ENCODE assay signal across 1 cellular context in the genomic region with DNA sequence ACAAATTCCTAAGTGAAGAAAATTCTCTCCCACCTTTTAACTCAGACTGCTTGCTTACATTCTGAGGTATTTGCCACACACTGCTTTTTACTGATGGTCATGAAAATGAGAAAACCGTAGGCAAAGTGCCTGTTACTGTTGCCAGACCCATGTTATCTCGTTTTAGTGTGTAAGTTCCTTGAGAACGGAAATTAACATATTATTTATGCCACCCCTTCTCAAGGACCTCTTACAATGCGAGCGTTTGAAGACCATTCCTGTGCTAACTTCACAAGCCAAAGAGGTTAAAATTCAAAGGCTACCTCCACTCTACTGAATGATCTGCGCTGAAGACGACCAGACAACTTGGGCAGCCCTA.
TF ChIP-seq lines count a peak whose summit lies in the region.

No MANE protein-coding gene starts in this region.

TF ChIP-seq in K562, 482 proteins besides CTCF, POLR2A, EP300 and RAD21:
- TF ChIP-seq SIN3A (IDR thresholded peaks at IDR 0.05; ENCODE audit: borderline replicate concordance in 2 of 2, control insufficient read depth in 1 of 2, low read depth in 2 of 2, low read length in 2 of 2) (no peak), ZNF766 (CRISPR knock-in tag; conservative IDR thresholded peaks at IDR 0.05) (no peak), LEF1 (IDR thresholded peaks at IDR 0.05) (no peak), TRIM28 (IDR thresholded peaks at IDR 0.05) (no peak), SAFB2 (IDR thresholded peaks at IDR 0.05; ENCODE audit: borderline replicate concordance, low read depth, low read length, severe bottlenecking) (no peak), ZNF76 (CRISPR knock-in tag; IDR thresholded peaks at IDR 0.05; ENCODE audit: borderline replicate concordance) (no peak), BMI1 (IDR thresholded peaks at IDR 0.05; ENCODE audit: low read length) (no peak), KLF13 (tag; IDR thresholded peaks at IDR 0.05; ENCODE audit: borderline replicate concordance, low read depth) (no peak), ZNF280B (CRISPR knock-in tag; IDR thresholded peaks at IDR 0.05) (no peak), IFI16 (CRISPR knock-in tag; IDR thresholded peaks at IDR 0.05) (no peak), RBM25 (IDR thresholded peaks at IDR 0.05; ENCODE audit: low read depth, low read length, severe bottlenecking) (no peak), E2F4 (CRISPR knock-in tag; IDR thresholded peaks at IDR 0.05; ENCODE audit: low read depth) (0 out of 2 replicates have a peak, but pooled peaks have one; percentile 30), POU5F1 (IDR thresholded peaks at IDR 0.05; ENCODE audit: borderline replicate concordance, low read depth, low read length, partially characterized antibody) (no peak), YY1 (IDR thresholded peaks at IDR 0.05; ENCODE audit: borderline replicate concordance in 1 of 3, control insufficient read depth in 1 of 3, extremely low read depth in 1 of 3, insufficient read depth in 3 of 3, insufficient read length in 1 of 3, insufficient replicate concordance in 2 of 3, low read depth in 1 of 3, low read length in 2 of 3) (no peak), ESRRB (CRISPR knock-in tag; IDR thresholded peaks at IDR 0.05; ENCODE audit: borderline replicate concordance) (peak; percentile 21; the same call in 1 of the 2 replicates), ZC3H4 (CRISPR knock-in tag; IDR thresholded peaks at IDR 0.05; ENCODE audit: borderline replicate concordance) (no peak), AFF4 (CRISPR knock-in tag; IDR thresholded peaks at IDR 0.05) (0 out of 2 replicates have a peak, but pooled peaks have one; percentile 36), MAFF (IDR thresholded peaks at IDR 0.05; ENCODE audit: low read length) (no peak), NR2C2 (CRISPR knock-in tag; IDR thresholded peaks at IDR 0.05) (0 out of 2 replicates have a peak, but pooled peaks have one; percentile 59), NR2C2 (tag; IDR thresholded peaks at IDR 0.05) (no peak), E2F5 (CRISPR knock-in tag; IDR thresholded peaks at IDR 0.05) (0 out of 2 replicates have a peak, but pooled peaks have one; percentile 21), ZNF592 (IDR thresholded peaks at IDR 0.05) (no peak)
- TF ChIP-seq, protein P1, sequence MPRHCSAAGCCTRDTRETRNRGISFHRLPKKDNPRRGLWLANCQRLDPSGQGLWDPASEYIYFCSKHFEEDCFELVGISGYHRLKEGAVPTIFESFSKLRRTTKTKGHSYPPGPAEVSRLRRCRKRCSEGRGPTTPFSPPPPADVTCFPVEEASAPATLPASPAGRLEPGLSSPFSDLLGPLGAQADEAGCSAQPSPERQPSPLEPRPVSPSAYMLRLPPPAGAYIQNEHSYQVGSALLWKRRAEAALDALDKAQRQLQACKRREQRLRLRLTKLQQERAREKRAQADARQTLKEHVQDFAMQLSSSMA (CRISPR knock-in tag; IDR thresholded peaks at IDR 0.05) = peak; percentile 70; the same call in 1 of the 2 replicates
- TF ChIP-seq, protein P2, sequence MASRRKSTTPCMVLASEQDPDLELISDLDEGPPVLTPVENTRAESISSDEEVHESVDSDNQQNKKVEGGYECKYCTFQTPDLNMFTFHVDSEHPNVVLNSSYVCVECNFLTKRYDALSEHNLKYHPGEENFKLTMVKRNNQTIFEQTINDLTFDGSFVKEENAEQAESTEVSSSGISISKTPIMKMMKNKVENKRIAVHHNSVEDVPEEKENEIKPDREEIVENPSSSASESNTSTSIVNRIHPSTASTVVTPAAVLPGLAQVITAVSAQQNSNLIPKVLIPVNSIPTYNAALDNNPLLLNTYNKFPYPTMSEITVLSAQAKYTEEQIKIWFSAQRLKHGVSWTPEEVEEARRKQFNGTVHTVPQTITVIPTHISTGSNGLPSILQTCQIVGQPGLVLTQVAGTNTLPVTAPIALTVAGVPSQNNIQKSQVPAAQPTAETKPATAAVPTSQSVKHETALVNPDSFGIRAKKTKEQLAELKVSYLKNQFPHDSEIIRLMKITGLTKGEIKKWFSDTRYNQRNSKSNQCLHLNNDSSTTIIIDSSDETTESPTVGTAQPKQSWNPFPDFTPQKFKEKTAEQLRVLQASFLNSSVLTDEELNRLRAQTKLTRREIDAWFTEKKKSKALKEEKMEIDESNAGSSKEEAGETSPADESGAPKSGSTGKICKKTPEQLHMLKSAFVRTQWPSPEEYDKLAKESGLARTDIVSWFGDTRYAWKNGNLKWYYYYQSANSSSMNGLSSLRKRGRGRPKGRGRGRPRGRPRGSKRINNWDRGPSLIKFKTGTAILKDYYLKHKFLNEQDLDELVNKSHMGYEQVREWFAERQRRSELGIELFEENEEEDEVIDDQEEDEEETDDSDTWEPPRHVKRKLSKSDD (conservative IDR thresholded peaks at IDR 0.05; ENCODE audit: low read length) = no peak
- TF ChIP-seq, protein P3, sequence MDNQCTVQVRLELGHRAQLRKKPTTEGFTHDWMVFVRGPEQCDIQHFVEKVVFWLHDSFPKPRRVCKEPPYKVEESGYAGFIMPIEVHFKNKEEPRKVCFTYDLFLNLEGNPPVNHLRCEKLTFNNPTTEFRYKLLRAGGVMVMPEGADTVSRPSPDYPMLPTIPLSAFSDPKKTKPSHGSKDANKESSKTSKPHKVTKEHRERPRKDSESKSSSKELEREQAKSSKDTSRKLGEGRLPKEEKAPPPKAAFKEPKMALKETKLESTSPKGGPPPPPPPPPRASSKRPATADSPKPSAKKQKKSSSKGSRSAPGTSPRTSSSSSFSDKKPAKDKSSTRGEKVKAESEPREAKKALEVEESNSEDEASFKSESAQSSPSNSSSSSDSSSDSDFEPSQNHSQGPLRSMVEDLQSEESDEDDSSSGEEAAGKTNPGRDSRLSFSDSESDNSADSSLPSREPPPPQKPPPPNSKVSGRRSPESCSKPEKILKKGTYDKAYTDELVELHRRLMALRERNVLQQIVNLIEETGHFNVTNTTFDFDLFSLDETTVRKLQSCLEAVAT (IDR thresholded peaks at IDR 0.05) = no peak
- TF ChIP-seq, protein P4, sequence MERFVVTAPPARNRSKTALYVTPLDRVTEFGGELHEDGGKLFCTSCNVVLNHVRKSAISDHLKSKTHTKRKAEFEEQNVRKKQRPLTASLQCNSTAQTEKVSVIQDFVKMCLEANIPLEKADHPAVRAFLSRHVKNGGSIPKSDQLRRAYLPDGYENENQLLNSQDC (CRISPR knock-in tag; IDR thresholded peaks at IDR 0.05) = no peak
